Comparison of ENCODE assay signal across 7 cellular contexts in the genomic region with DNA sequence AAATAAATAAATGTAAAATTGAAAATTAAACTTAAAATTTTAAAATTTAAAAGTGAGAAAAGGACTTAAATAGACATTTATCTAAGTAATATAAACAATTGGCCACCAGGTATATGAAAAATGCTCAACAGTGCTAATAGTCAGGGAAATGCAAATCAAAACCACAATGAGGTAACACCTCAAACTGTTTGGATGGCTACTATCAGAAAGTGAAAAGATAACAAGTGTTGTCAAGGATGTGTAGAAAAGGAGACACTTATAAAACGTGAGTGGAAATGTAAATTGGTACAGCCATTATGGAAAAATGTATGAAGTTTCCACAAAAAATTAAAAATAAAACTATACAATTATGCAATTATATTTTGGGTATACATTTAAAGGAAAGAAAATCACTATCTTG.
"Had no signal": no experiment of that assay in that cellular context is flagged by ENCODE, and none has a peak within 500 bp of the region (broad histone marks: within the 10 kb centered on the region; RNA-seq: fewer than 3 reads in every experiment).

No MANE protein-coding gene starts in this region.

- H3K4me3 ChIP-seq: GM23248, K562 had no signal

- H3K27ac ChIP-seq: GM23248 had no signal

- H3K9ac ChIP-seq: GM23248 had no signal

- H2AFZ ChIP-seq: GM23248 had no signal

- ATAC-seq: K562 had no signal

- FAIRE-seq: HTR-8/SVneo, K562 had no signal

- DNase-seq: GM23248, GOT3, H7, HCEC 1CT, IMR-90 had no signal
